Comparison of ENCODE assay signal across 16 cellular contexts in the genomic region with DNA sequence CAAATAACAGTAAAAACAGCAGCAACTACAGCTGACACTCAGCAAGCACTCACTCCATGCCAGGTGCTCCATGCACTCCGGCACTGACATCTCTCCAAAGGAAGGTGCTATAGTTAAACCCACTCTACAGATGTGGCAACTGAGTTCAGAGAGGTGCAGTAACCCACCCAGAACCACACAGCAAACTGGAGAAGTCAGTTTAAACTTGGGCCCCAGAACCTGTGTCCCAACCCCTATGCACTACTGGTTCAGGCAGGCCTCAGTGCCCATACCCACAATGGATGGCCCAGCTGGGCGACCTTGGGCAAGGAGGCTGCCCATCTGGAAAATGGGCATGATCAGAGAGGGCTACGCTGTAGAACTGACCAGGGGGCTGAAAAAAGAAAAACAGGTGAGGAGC.
"Had no signal": no experiment of that assay in that cellular context is flagged by ENCODE, and none has a peak within 500 bp of the region (broad histone marks: within the 10 kb centered on the region; RNA-seq: fewer than 3 reads in every experiment).

No MANE protein-coding gene starts in this region.

- H3K27ac Mint-ChIP-seq: activated CD4-positive, alpha-beta memory T cell treated with anti-CD3 and anti-CD28 coated beads for 36 hours; activated naive CD4-positive, alpha-beta T cell treated with anti-CD3 and anti-CD28 coated beads for 36 hours; activated T-helper 1 cell treated with anti-CD3 and anti-CD28 coated beads, Interleukin-12 subunit alpha, Interleukin-12 subunit beta, Interleukin-2, Interleukin-4 antibody, amounts not matched to agents 30 ng/mL and 10 ng/mL and 1 ng/mL, durations not matched to agents 14 hours and 24 hours and 36 hours; endodermal cell had no signal

- H3K27ac ChIP-seq: adrenal gland, ovary, upper lobe of left lung had no signal

- H3K9me3 Mint-ChIP-seq: activated CD4-positive, alpha-beta memory T cell treated with anti-CD3 and anti-CD28 coated beads for 36 hours; activated naive CD4-positive, alpha-beta T cell treated with anti-CD3 and anti-CD28 coated beads for 36 hours; activated T-helper 1 cell treated with anti-CD3 and anti-CD28 coated beads, Interleukin-12 subunit alpha, Interleukin-12 subunit beta, Interleukin-2, Interleukin-4 antibody, amounts not matched to agents 30 ng/mL and 10 ng/mL and 1 ng/mL, durations not matched to agents 14 hours and 24 hours and 36 hours; endodermal cell had no signal

- H3K36me3 ChIP-seq: adrenal gland, ovary, upper lobe of left lung had no signal

- H3K36me3 Mint-ChIP-seq: activated CD4-positive, alpha-beta memory T cell treated with anti-CD3 and anti-CD28 coated beads for 36 hours had no signal

- DNase-seq: activated CD4-positive, alpha-beta memory T cell treated with anti-CD3 and anti-CD28 coated beads for 36 hours; activated CD4-positive, alpha-beta T cell treated with anti-CD3 and anti-CD28 coated beads for 1 hour; central memory CD4-positive, alpha-beta T cell; cortex of kidney; erythroblast; kidney glomerular epithelial cell; mesendoderm; stimulated activated CD4-positive, alpha-beta T cell treated with anti-CD3 and anti-CD28 coated beads, Interleukin-2, amount 100 ng/mL, for 48 hours; stimulated activated naive CD8-positive, alpha-beta T cell treated with anti-CD3 and anti-CD28 coated beads, Interleukin-15, Interleukin-2, amounts not matched to agents 100 U/mL and 50 U/mL, for 24 hours; T-helper 2 cell had no signal

- H3K9me3 ChIP-seq: adrenal gland, ovary, upper lobe of left lung had no signal

- ATAC-seq: stimulated activated naive CD8-positive, alpha-beta T cell treated with anti-CD3 and anti-CD28 coated beads, Interleukin-15, Interleukin-2, amounts not matched to agents 100 U/mL and 50 U/mL, for 24 hours had no signal
